ENCODE assay signal across 14 cellular contexts in genomic region chr12:75750950-75751349, GRCh38.
DNase-seq lines count a peak whose midpoint lies in the region; ATAC-seq and TF ChIP-seq lines count a peak whose summit lies in the region.
"Had no signal": no experiment of that assay in that cellular context is flagged by ENCODE, and none has a peak within 500 bp of the region (broad histone marks: within the 10 kb centered on the region; RNA-seq: fewer than 3 reads in every experiment).

No MANE protein-coding gene starts in this region.

- intact Hi-C loops in Calu3 (cut with micrococcal nuclease; ENCODE audit: unreplicated experiment): loop anchor here (5.0 kb wide), 1 partner anchor 189 kb away; no protein-coding TSS in a partner anchor

- DNase-seq in Calu3: no peak
- DNase-seq in fibroblast of villous mesenchyme (ENCODE audit: low read depth): peak; percentile 61
- DNase-seq in retinal pigment epithelial cell (ENCODE audit: low read depth): peak; percentile 64
- DNase-seq in T-helper 1 cell: no peak
- DNase-seq in stimulated activated CD4-positive, alpha-beta T cell treated with anti-CD3 and anti-CD28 coated beads, Interleukin-4, amount 100 ng/mL, for 24 hours: no peak
- DNase-seq: activated CD4-positive, CD25-positive, alpha-beta regulatory T cell; activated T-cell treated with anti-CD3 and anti-CD28 coated beads, Interleukin-2, amount 50 U/mL, for 48 hours; CD8-positive, alpha-beta memory T cell; left cardiac atrium; NCI-H1105 treated with DMSO at 0.1 percent for 48 hours; NCI-H774 had no signal

- H3K27ac Mint-ChIP-seq in Calu3 (ENCODE audit: unreplicated experiment): peak overlapping the region; percentile 36
- H3K27ac Mint-ChIP-seq: CD8-positive, alpha-beta memory T cell had no signal

- H3K4me1 Mint-ChIP-seq in Calu3 (ENCODE audit: low read depth, unreplicated experiment): peaks cover 69% of the 10 kb centered on the region

- H3K4me3 Mint-ChIP-seq in Calu3 (ENCODE audit: low read depth, unreplicated experiment): no peak overlapping the region
- H3K4me3 Mint-ChIP-seq: CD8-positive, alpha-beta memory T cell had no signal

- no TSS peak for BruUV-seq in Calu3 (replicated peaks; lab: Mats Ljungman, UMichigan)

- H3K4me3 ChIP-seq in WI38 (ENCODE audit: low read depth, low read length): peak overlapping the region; percentile 17; the same call in 1 of the 2 replicates
- H3K4me3 ChIP-seq in fibroblast of villous mesenchyme (ENCODE audit: low read depth, low read length): no peak overlapping the region
- peak overlapping the region; percentile 6 for H3K4me3 ChIP-seq in retinal pigment epithelial cell (ENCODE audit: low read length)

- TF ChIP-seq CTCF in Calu3 (IDR thresholded peaks at IDR 0.05; ENCODE audit: unreplicated experiment): no peak
- no peak for TF ChIP-seq CTCF in WI38 (IDR thresholded peaks at IDR 0.05; ENCODE audit: low read depth, low read length)
- no peak for TF ChIP-seq CTCF in fibroblast of villous mesenchyme (IDR thresholded peaks at IDR 0.05; ENCODE audit: insufficient read depth, low read depth, low read length)
- no peak for TF ChIP-seq CTCF in retinal pigment epithelial cell (conservative IDR thresholded peaks at IDR 0.05; ENCODE audit: low read depth, low read length)

- H3K36me3 Mint-ChIP-seq in Calu3 (ENCODE audit: insufficient read depth, unreplicated experiment): peaks cover 4% of the 10 kb centered on the region

- ATAC-seq in GM18907 (IDR thresholded peaks at IDR 0.05; ENCODE audit: unreplicated experiment) (no peak), HG03280 (IDR thresholded peaks at IDR 0.05; ENCODE audit: unreplicated experiment) (no peak)
- ATAC-seq: left cardiac atrium had no signal

- CTCF ChIA-PET in Calu3 (lab: Charles Lee): interaction anchor here (1.1 to 2.3 kb wide), 5 partner anchors 14 to 280 kb away, joined by 3 to 6 read pairs (median 4); partner anchors contain the start of gene PHLDA1

- H3K9me3 Mint-ChIP-seq in Calu3 (ENCODE audit: low read depth, unreplicated experiment): no peaks in the 10 kb centered on the region

- H3K27me3 Mint-ChIP-seq in Calu3 (ENCODE audit: unreplicated experiment): no peaks in the 10 kb centered on the region

Comparison
In these comparisons a context has a peak if more than half of its experiments do, and no peak if none do; other contexts are left out.
1. DNase-seq: peak in fibroblast of villous mesenchyme (single experiment) and retinal pigment epithelial cell (single experiment); none in Calu3 (single experiment), T-helper 1 cell (0 of 5) and stimulated activated CD4-positive, alpha-beta T cell treated with anti-CD3 and anti-CD28 coated beads, Interleukin-4, amount 100 ng/mL, for 24 hours (single experiment).